In the genomic region with DNA sequence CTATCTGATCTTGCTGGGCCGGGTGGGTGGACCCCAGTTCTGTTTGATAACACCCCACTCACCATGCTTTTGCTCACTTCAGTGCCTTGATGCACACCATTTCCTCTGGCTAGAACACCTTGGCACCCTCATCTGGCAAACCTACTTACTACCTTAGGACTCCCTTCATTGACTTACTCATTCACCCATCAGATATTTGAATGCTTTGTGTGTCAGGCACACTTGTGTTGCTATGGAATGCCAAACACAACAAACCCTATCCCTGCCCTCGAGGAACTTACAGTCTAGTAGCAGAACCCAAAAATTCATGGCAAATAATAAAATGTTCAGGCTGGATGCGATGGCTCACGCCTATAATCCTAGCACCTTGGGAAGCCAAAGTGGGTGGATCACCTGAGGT, we compare ENCODE assay signal across 15 cellular contexts.
"Had no signal": no experiment of that assay in that cellular context is flagged by ENCODE, and none has a peak within 500 bp of the region (broad histone marks: within the 10 kb centered on the region; RNA-seq: fewer than 3 reads in every experiment).

No MANE protein-coding gene starts in this region.

- H3K4me3 ChIP-seq: ascending aorta, cardiac muscle cell, dorsolateral prefrontal cortex, esophagus muscularis mucosa, right atrium auricular region, stomach, testis, upper lobe of right lung had no signal

- H3K9ac ChIP-seq: parathyroid adenoma had no signal

- H3K79me2 ChIP-seq: parathyroid adenoma had no signal

- H2AFZ ChIP-seq: parathyroid adenoma had no signal

- H3K27ac ChIP-seq: ascending aorta, cardiac muscle cell, esophagus muscularis mucosa, parathyroid adenoma, right atrium auricular region, stomach, testis, upper lobe of right lung had no signal

- H3K4me3 Mint-ChIP-seq: activated T-helper 17 cell treated with anti-CD3 and anti-CD28 coated beads, Interleukin-2, amount 50 U/mL, for 72 hours; mesothelial cell of epicardium had no signal

- H3K9me3 ChIP-seq: ascending aorta, esophagus muscularis mucosa, right atrium auricular region, stomach, testis, upper lobe of right lung had no signal

- H3K4me1 Mint-ChIP-seq: activated T-helper 17 cell treated with anti-CD3 and anti-CD28 coated beads, Interleukin-2, amount 50 U/mL, for 72 hours had no signal

- DNase-seq: activated naive CD4-positive, alpha-beta T cell treated with Interleukin-2 at 50 U/mL for 16 hours; dorsolateral prefrontal cortex; kidney glomerular epithelial cell; small intestine; stomach; testis; upper lobe of right lung had no signal

- H3K27ac Mint-ChIP-seq: activated T-helper 17 cell treated with anti-CD3 and anti-CD28 coated beads, Interleukin-2, amount 50 U/mL, for 72 hours had no signal

- ATAC-seq: activated CD4-positive, CD25-positive, alpha-beta regulatory T cell treated with anti-CD3 and anti-CD28 coated beads, Interleukin-2, amount 50 U/mL, for 24 hours; activated T-helper 17 cell treated with anti-CD3 and anti-CD28 coated beads, Interleukin-2, amount 50 U/mL, for 72 hours; upper lobe of right lung had no signal

- H3K4me1 ChIP-seq: ascending aorta, esophagus muscularis mucosa, parathyroid adenoma, right atrium auricular region, stomach, testis, upper lobe of right lung had no signal

- H3K27me3 ChIP-seq: ascending aorta, cardiac muscle cell, dorsolateral prefrontal cortex, esophagus muscularis mucosa, right atrium auricular region, stomach, testis, upper lobe of right lung had no signal

- H3K9me3 Mint-ChIP-seq: activated T-helper 17 cell treated with anti-CD3 and anti-CD28 coated beads, Interleukin-2, amount 50 U/mL, for 72 hours; mesothelial cell of epicardium had no signal
